9 cellular contexts compared by ENCODE assay signal in the genomic region with DNA sequence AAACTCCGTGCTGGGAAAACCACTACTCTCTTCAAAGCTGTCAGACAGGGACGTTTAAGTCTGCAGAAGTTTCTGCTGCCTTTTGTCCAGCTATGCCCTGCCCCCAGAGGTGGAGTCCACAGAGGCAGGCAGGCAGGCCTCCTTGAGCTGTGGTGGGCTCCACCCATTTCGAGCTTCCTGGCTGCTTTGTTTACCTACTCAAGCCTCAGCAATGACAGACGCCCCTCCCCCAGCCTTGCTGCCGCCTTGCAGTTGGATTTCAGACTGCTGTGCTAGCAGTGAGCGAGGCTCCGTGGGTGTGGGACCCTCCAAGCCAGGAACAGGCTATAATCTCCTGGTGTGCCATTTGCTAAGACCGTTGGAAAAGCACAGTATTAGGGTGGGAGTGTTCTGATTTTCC. TPM values are rescaled to one million over a fixed set of nuclear protein-coding genes. Genes with fewer than 3 reads are reported as not detected.
DNase-seq lines count a peak whose midpoint lies in the region; ATAC-seq and TF ChIP-seq lines count a peak whose summit lies in the region.
"Not testable (repeated sequence)": the region's sequence is repeated elsewhere in the genome, so short reads cannot be mapped to it uniquely, and the experiment has no call there.
"Had no signal": no experiment of that assay in that cellular context is flagged by ENCODE, and none has a peak within 500 bp of the region (broad histone marks: within the 10 kb centered on the region; RNA-seq: fewer than 3 reads in every experiment).

No MANE protein-coding gene starts in this region.

- H3K4me3 Mint-ChIP-seq in Calu3 (ENCODE audit: low read depth, unreplicated experiment); activated CD4-positive, alpha-beta T cell treated with anti-CD3 and anti-CD28 coated beads, Interleukin-2, amount 10 ng/mL, durations not matched to agents 24 days and 14 days: not testable (repeated sequence)
- H3K4me3 Mint-ChIP-seq in activated T-helper 17 cell treated with anti-CD3 and anti-CD28 coated beads, Interleukin-2, amount 50 U/mL, for 72 hours, result peak overlapping the region; percentile 35
- H3K4me3 Mint-ChIP-seq in naive thymus-derived CD8-positive, alpha-beta T cell, result peak overlapping the region in 8 of 10 donors; percentile 3 to 59 (median 44)

- not testable (repeated sequence) for H3K9me2 ChIP-seq in OCI-LY7 (ENCODE audit: insufficient read depth, low read length)

- not testable (repeated sequence) for H3K36me3 Mint-ChIP-seq in Calu3 (ENCODE audit: insufficient read depth, unreplicated experiment); activated CD4-positive, alpha-beta T cell treated with anti-CD3 and anti-CD28 coated beads, Interleukin-2, amount 10 ng/mL, durations not matched to agents 24 days and 14 days (ENCODE audit: low read depth); activated T-helper 17 cell treated with anti-CD3 and anti-CD28 coated beads, Interleukin-2, amount 50 U/mL, for 72 hours (ENCODE audit: low read depth)
- H3K36me3 Mint-ChIP-seq in naive thymus-derived CD8-positive, alpha-beta T cell, result peaks cover 0 to 29% (median 20%) of the 10 kb centered on the region in 3 donors

- H3K4me1 Mint-ChIP-seq in Calu3 (ENCODE audit: low read depth, unreplicated experiment), result peaks cover 11% of the 10 kb centered on the region
- H3K4me1 Mint-ChIP-seq in activated CD4-positive, alpha-beta T cell treated with anti-CD3 and anti-CD28 coated beads, Interleukin-2, amount 10 ng/mL, durations not matched to agents 24 days and 14 days, result peaks cover 14% of the 10 kb centered on the region
- not testable (repeated sequence) for H3K4me1 Mint-ChIP-seq in activated T-helper 17 cell treated with anti-CD3 and anti-CD28 coated beads, Interleukin-2, amount 50 U/mL, for 72 hours
- H3K4me1 Mint-ChIP-seq in naive thymus-derived CD8-positive, alpha-beta T cell, result peaks cover 10 to 29% (median 22%) of the 10 kb centered on the region in 4 donors

- not testable (repeated sequence) for H3K27ac Mint-ChIP-seq in Calu3 (ENCODE audit: unreplicated experiment); activated CD4-positive, alpha-beta T cell treated with anti-CD3 and anti-CD28 coated beads, Interleukin-2, amount 10 ng/mL, durations not matched to agents 24 days and 14 days; activated T-helper 17 cell treated with anti-CD3 and anti-CD28 coated beads, Interleukin-2, amount 50 U/mL, for 72 hours
- H3K27ac Mint-ChIP-seq in naive thymus-derived CD8-positive, alpha-beta T cell, result peak overlapping the region in 8 of 10 donors; percentile 15 to 88 (median 70)

- POLR2A ChIA-PET in OCI-LY7 (lab: Charles Lee), result interaction anchor here (0.8 kb wide), 1 partner anchor 13 kb away, joined by 3 read pairs; no protein-coding TSS in a partner anchor
- POLR2A ChIA-PET in naive thymus-derived CD8-positive, alpha-beta T cell (lab: Charles Lee), result interaction anchor here (0.9 to 1.2 kb wide), 2 partner anchors 10 to 68 kb away, joined by 3 to 4 read pairs; no protein-coding TSS in a partner anchor

- not testable (repeated sequence) for BruUV-seq in Calu3 (replicated peaks; lab: Mats Ljungman, UMichigan); OCI-LY7 (replicated peaks; lab: Mats Ljungman, UMichigan)

- not testable (repeated sequence) for H3K9me3 ChIP-seq in OCI-LY7 (ENCODE audit: low read length)

- DNase-seq in Calu3 (peak; percentile 39), NCI-H1417 (lab: John Stamatoyannopoulos, UW) (peak; percentile 12 to 43 (median 29))
- DNase-seq in OCI-LY7 (ENCODE audit: low spot score), result not testable (repeated sequence)
- DNase-seq in activated CD4-positive, alpha-beta T cell treated with anti-CD3 and anti-CD28 coated beads, Interleukin-2, amount 10 ng/mL, durations not matched to agents 24 days and 14 days, result peak; percentile 75
- peak; percentile 19 for DNase-seq in central memory CD4-positive, alpha-beta T cell
- peak in 6 of 10 donors; percentile 24 to 71 (median 42) for DNase-seq in naive thymus-derived CD8-positive, alpha-beta T cell

- not testable (repeated sequence) for H3K36me3 ChIP-seq in OCI-LY7 (ENCODE audit: insufficient read depth, low read length)

- not testable (repeated sequence) for H3K4me1 ChIP-seq in OCI-LY7 (ENCODE audit: insufficient read depth, low read length, poor library complexity, severe bottlenecking)

- not testable (repeated sequence) for H3K9me3 Mint-ChIP-seq in Calu3 (ENCODE audit: low read depth, unreplicated experiment); activated T-helper 17 cell treated with anti-CD3 and anti-CD28 coated beads, Interleukin-2, amount 50 U/mL, for 72 hours
- peaks cover 13% of the 10 kb centered on the region for H3K9me3 Mint-ChIP-seq in activated CD4-positive, alpha-beta T cell treated with anti-CD3 and anti-CD28 coated beads, Interleukin-2, amount 10 ng/mL, durations not matched to agents 24 days and 14 days
- H3K9me3 Mint-ChIP-seq in naive thymus-derived CD8-positive, alpha-beta T cell, result peaks cover 2 to 54% (median 24%) of the 10 kb centered on the region in 9 donors

- not testable (repeated sequence) for H3K79me2 ChIP-seq in OCI-LY7 (ENCODE audit: insufficient read depth, low read depth, low read length)

- H2AFZ ChIP-seq in OCI-LY7 (ENCODE audit: low read length), result not testable (repeated sequence)

- ATAC-seq in activated T-helper 17 cell treated with anti-CD3 and anti-CD28 coated beads, Interleukin-2, amount 50 U/mL, for 72 hours (replicated peaks); naive thymus-derived CD8-positive, alpha-beta T cell: not testable (repeated sequence)

- H4K20me1 ChIP-seq in OCI-LY7 (ENCODE audit: insufficient read depth, low read length), result not testable (repeated sequence)

- intact Hi-C loops in Calu3 (cut with micrococcal nuclease; ENCODE audit: unreplicated experiment); OCI-LY7 (cut with micrococcal nuclease; ENCODE audit: unreplicated experiment); activated CD4-positive, alpha-beta T cell treated with anti-CD3 and anti-CD28 coated beads, Interleukin-2, amount 10 ng/mL, durations not matched to agents 24 days and 14 days (cut with micrococcal nuclease): not testable (repeated sequence)

- H3K4me3 ChIP-seq in OCI-LY7 (ENCODE audit: low read depth, low read length, poor library complexity, severe bottlenecking), result not testable (repeated sequence)

- not testable (repeated sequence) for H3K27ac ChIP-seq in OCI-LY7 (ENCODE audit: low read depth, low read length, poor library complexity, severe bottlenecking)

- H3K4me2 ChIP-seq in OCI-LY7 (ENCODE audit: low read length), result peak overlapping the region; percentile 20; the same call in 1 of the 2 replicates

- peaks cover 52% of the 10 kb centered on the region for H3K27me3 Mint-ChIP-seq in Calu3 (ENCODE audit: unreplicated experiment)
- H3K27me3 Mint-ChIP-seq in activated CD4-positive, alpha-beta T cell treated with anti-CD3 and anti-CD28 coated beads, Interleukin-2, amount 10 ng/mL, durations not matched to agents 24 days and 14 days, result peaks cover 33% of the 10 kb centered on the region
- not testable (repeated sequence) for H3K27me3 Mint-ChIP-seq in activated T-helper 17 cell treated with anti-CD3 and anti-CD28 coated beads, Interleukin-2, amount 50 U/mL, for 72 hours; naive thymus-derived CD8-positive, alpha-beta T cell

- CTCF ChIA-PET in Calu3 (lab: Charles Lee), result interaction anchor here (0.6 kb wide), 1 partner anchor 984 kb away, joined by 3 read pairs; no protein-coding TSS in a partner anchor
- CTCF ChIA-PET in OCI-LY7 (lab: Charles Lee; ENCODE audit: unreplicated experiment), result not testable (repeated sequence)

- TF ChIP-seq CTCF in Calu3 (IDR thresholded peaks at IDR 0.05; ENCODE audit: unreplicated experiment); OCI-LY7 (conservative IDR thresholded peaks at IDR 0.05; ENCODE audit: low read length): not testable (repeated sequence)

RNA-seq across cellular contexts. Expression of a gene that starts 1.9 kb away (rescaled TPM):
- total RNA-seq in Calu3 (2022), result not detected in 2 replicates
- not detected in 2 replicates for total RNA-seq in OCI-LY7 (2014; rRNA removed; shearing (Covaris generic))
- total RNA-seq in OCI-LY7 (2022), result not detected in 2 replicates
- total RNA-seq in activated CD4-positive, alpha-beta T cell treated with anti-CD3 and anti-CD28 coated beads, Interleukin-2, amount 10 ng/mL, durations not matched to agents 24 days and 14 days, result not detected in 2 replicates
- total RNA-seq in activated T-helper 17 cell treated with anti-CD3 and anti-CD28 coated beads, Interleukin-2, amount 50 U/mL, for 72 hours, result not detected
- not detected for total RNA-seq in naive thymus-derived CD8-positive, alpha-beta T cell
- not detected for polyA plus RNA-seq in naive thymus-derived CD8-positive, alpha-beta T cell
- total RNA-seq: H1, SJCRH30 had no signal
- polyA plus RNA-seq: H1 had no signal
